ENCODE assay signal across 18 cellular contexts in genomic region chr2:190136259-190136658, GRCh38.
"Had no signal": no experiment of that assay in that cellular context is flagged by ENCODE, and none has a peak within 500 bp of the region (broad histone marks: within the 10 kb centered on the region; RNA-seq: fewer than 3 reads in every experiment).

No MANE protein-coding gene starts in this region.

- FAIRE-seq: TTC549 had no signal

- H3K4me3 ChIP-seq: spleen, testis, vagina had no signal

- H3K36me3 ChIP-seq: spleen, vagina had no signal

- ATAC-seq: activated CD8-positive, alpha-beta T cell treated with anti-CD3 and anti-CD28 coated beads, Interleukin-2, amount 10 ng/mL, durations not matched to agents 7 days and 5 days; natural killer cell had no signal

- H3K27ac ChIP-seq: spleen, testis, vagina had no signal

- H3K4me1 ChIP-seq: spleen, testis, vagina had no signal

- DNase-seq: activated CD4-positive, alpha-beta T cell treated with anti-CD3 and anti-CD28 coated beads for 1 hour; activated CD4-positive, alpha-beta T cell treated with anti-CD3 and anti-CD28 coated beads, Interleukin-2, amount 50 U/mL, for 1 hour; activated CD8-positive, alpha-beta T cell treated with anti-CD3 and anti-CD28 coated beads, Interleukin-2, amount 10 ng/mL, durations not matched to agents 7 days and 5 days; activated gamma-delta T cell treated with Interleukin-2 at 50 U/mL for 16 hours; anterior cingulate cortex; caudate nucleus; effector memory CD4-positive, alpha-beta T cell; foreskin melanocyte; hippocampal formation; kidney glomerular epithelial cell; natural killer cell; retina; spleen; stimulated activated CD4-positive, alpha-beta T cell treated with anti-CD3 and anti-CD28 coated beads, Interleukin-4, amount 100 ng/mL, for 1 hour; stimulated activated naive CD4-positive, alpha-beta T cell; testis had no signal

- H3K27me3 ChIP-seq: spleen, testis, vagina had no signal

- H3K9me3 ChIP-seq: testis, vagina had no signal
